ENCODE assay signal across 14 cellular contexts in the genomic region with DNA sequence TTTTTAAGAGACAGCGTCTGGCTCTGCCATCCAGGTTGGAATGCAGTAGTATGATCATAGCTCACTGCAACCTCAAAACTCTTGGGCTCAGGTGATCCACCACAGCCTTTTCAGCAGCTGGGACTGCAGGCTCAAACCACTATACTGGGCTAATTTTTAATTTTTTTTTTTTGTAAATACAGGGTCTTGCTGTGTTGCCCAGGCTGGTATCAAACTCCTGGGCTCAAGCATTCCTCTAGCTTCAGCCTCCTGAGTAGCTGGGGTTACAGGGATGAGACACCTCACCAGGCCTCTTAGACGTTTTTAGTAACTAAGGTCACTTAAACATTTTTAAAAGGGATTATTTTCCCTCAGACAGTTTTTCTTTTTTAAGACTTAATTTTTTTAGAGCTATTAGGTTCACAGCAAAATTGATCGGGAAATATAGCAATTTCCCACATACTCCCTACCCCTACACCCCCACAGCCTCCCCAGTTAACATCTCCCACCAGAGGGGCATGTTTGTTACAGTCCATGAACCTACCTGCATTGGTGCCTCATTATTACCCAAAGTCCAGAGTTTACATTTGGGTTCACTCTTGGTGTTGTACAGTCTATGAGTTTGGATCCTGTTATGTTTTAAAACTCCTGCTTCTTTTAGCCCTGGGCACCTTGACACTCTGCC. TPM values are rescaled to one million over a fixed set of nuclear protein-coding genes. Genes with fewer than 3 reads are reported as not detected.
A peak's percentile ranks its signal among the peaks of the same experiment; 100 is the strongest.
DNase-seq lines count a peak whose midpoint lies in the region; ATAC-seq and TF ChIP-seq lines count a peak whose summit lies in the region.
"Had no signal": no experiment of that assay in that cellular context is flagged by ENCODE, and none has a peak within 500 bp of the region (broad histone marks: within the 10 kb centered on the region; RNA-seq: fewer than 3 reads in every experiment).

No MANE protein-coding gene starts in this region.

- intact Hi-C loops in left ventricle myocardium inferior (cut with micrococcal nuclease) (no loop called here), Right ventricle myocardium superior (cut with DNase I) (loop anchor here (5.0 kb wide), 1 partner anchor 38 kb away; no protein-coding TSS in a partner anchor), ascending aorta (cut with DNase I) (no loop called here)

- H3K9me3 ChIP-seq in left ventricle myocardium inferior (replicated peaks) (no peaks in the 10 kb centered on the region), ascending aorta (no peaks in the 10 kb centered on the region)
- H3K9me3 ChIP-seq: esophagus squamous epithelium had no signal

- H3K36me3 Mint-ChIP-seq in mesothelial cell of epicardium: peaks cover 14% of the 10 kb centered on the region

- H3K27ac Mint-ChIP-seq in mesothelial cell of epicardium: peak overlapping the region; percentile 53
- H3K27ac Mint-ChIP-seq: activated naive CD8-positive, alpha-beta T cell treated with anti-CD3 and anti-CD28 coated beads, Interleukin-2, amount 10 ng/mL, durations not matched to agents 7 days and 5 days had no signal

- H3K9me3 Mint-ChIP-seq in mesothelial cell of epicardium: no peaks in the 10 kb centered on the region
- H3K9me3 Mint-ChIP-seq: activated naive CD8-positive, alpha-beta T cell treated with anti-CD3 and anti-CD28 coated beads, Interleukin-2, amount 10 ng/mL, durations not matched to agents 7 days and 5 days had no signal

- H3K27me3 ChIP-seq in left ventricle myocardium inferior (ENCODE audit: low read depth) (no peaks in the 10 kb centered on the region), ascending aorta (no peaks in the 10 kb centered on the region), H7 (ENCODE audit: control insufficient read depth, insufficient read depth, low read length) (peaks cover 10% of the 10 kb centered on the region)
- H3K27me3 ChIP-seq: esophagus squamous epithelium had no signal

- ATAC-seq in Right ventricle myocardium superior (ENCODE audit: poor library complexity): no peak

- H3K4me3 ChIP-seq in left ventricle myocardium inferior (peak overlapping the region; percentile 78), ascending aorta (peak overlapping the region; percentile 61 to 95), H7 (ENCODE audit: insufficient read depth, low read depth, low read length) (no peak overlapping the region)

- no peak overlapping the region for H3K27ac ChIP-seq in left ventricle myocardium inferior (replicated peaks)
- H3K27ac ChIP-seq in ascending aorta: peak overlapping the region; percentile 41 to 80

- peak overlapping the region; percentile 68 for H3K4me3 Mint-ChIP-seq in mesothelial cell of epicardium

- TF ChIP-seq CTCF in left ventricle myocardium inferior (IDR thresholded peaks at IDR 0.05; ENCODE audit: borderline replicate concordance) (no peak), ascending aorta (IDR thresholded peaks at IDR 0.05) (no peak), mesothelial cell of epicardium (IDR thresholded peaks at IDR 0.05; ENCODE audit: unreplicated experiment) (no peak)

- H3K36me3 ChIP-seq in left ventricle myocardium inferior (no peaks in the 10 kb centered on the region), ascending aorta (peaks cover 0 to 10% of the 10 kb centered on the region in 2 donors), H7 (replicated peaks; ENCODE audit: control insufficient read depth, insufficient read depth, low read length) (no peaks in the 10 kb centered on the region; the same call in 1 of the 2 replicates)

- peaks cover 68% of the 10 kb centered on the region for H3K4me1 ChIP-seq in left ventricle myocardium inferior
- H3K4me1 ChIP-seq in ascending aorta: peaks cover 9 to 34% of the 10 kb centered on the region in 2 donors

- H3K27me3 Mint-ChIP-seq in mesothelial cell of epicardium (ENCODE audit: low read depth): no peaks in the 10 kb centered on the region
- H3K27me3 Mint-ChIP-seq: activated naive CD8-positive, alpha-beta T cell treated with anti-CD3 and anti-CD28 coated beads, Interleukin-2, amount 10 ng/mL, durations not matched to agents 7 days and 5 days had no signal

- H3K4me1 Mint-ChIP-seq in mesothelial cell of epicardium: peaks cover 45% of the 10 kb centered on the region

- DNase-seq in left ventricle myocardium inferior (no peak), Right ventricle myocardium superior (no peak), ascending aorta (ENCODE audit: low spot score in 2 of 2) (no peak), mesothelial cell of epicardium (ENCODE audit: low spot score in 2 of 2, unreplicated experiment in 2 of 2) (no peak), NCI-H345 (lab: John Stamatoyannopoulos, UW) (no peak), H7 (no peak), NCI-H2171 (lab: John Stamatoyannopoulos, UW) (no peak)
- no peak for DNase-seq in stimulated activated CD4-positive, alpha-beta T cell treated with anti-CD3 and anti-CD28 coated beads, Interleukin-4, amount 100 ng/mL, for 4 hours
- DNase-seq: activated naive CD8-positive, alpha-beta T cell treated with anti-CD3 and anti-CD28 coated beads, Interleukin-2, amount 10 ng/mL, durations not matched to agents 7 days and 5 days; esophagus squamous epithelium had no signal

RNA-seq across cellular contexts. Expression of gene BCR, which starts 3.9 kb away (rescaled TPM):
- total RNA-seq in left ventricle myocardium inferior (26.7 TPM), Right ventricle myocardium superior (28.2 TPM), ascending aorta (216 TPM), mesothelial cell of epicardium (69.6 to 74.6 TPM (median 72.4 TPM) in 3 replicates)
- total RNA-seq in H7 (2014; rRNA removed; shearing (Covaris generic)): 84.7 and 89.1 TPM in 2 replicates

RNA-seq across cellular contexts. Expression of gene RAB36, which starts 39.0 kb away (rescaled TPM):
- total RNA-seq in left ventricle myocardium inferior (0.47 TPM), Right ventricle myocardium superior (0.35 TPM), ascending aorta (1.8 TPM), mesothelial cell of epicardium (6.3 to 6.4 TPM (median 6.4 TPM) in 3 replicates)
- total RNA-seq in H7 (2014; rRNA removed; shearing (Covaris generic)): 0.81 and 1.7 TPM in 2 replicates
- total RNA-seq: T-helper 2 cell treated with Interferon-gamma antibody and Interleukin-4, amounts not matched to agents 100 ng/mL and 5 ng/mL, for 36 hours had no signal

RNA-seq across cellular contexts. Expression of gene RSPH14, which starts 42.4 kb away (rescaled TPM):
- total RNA-seq in left ventricle myocardium inferior: not detected
- total RNA-seq in Right ventricle myocardium superior: not detected
- total RNA-seq in ascending aorta: not detected
- 1.7 to 2.5 TPM (median 2.4 TPM) in 3 replicates for total RNA-seq in mesothelial cell of epicardium
- total RNA-seq in H7 (2014; rRNA removed; shearing (Covaris generic)): not detected in 2 replicates
- total RNA-seq: esophagus squamous epithelium; HT-29; left ventricle myocardium superior; NCI-H460; T-helper 2 cell treated with Interferon-gamma antibody and Interleukin-4, amounts not matched to agents 100 ng/mL and 5 ng/mL, for 36 hours had no signal
